Comparison of ENCODE assay signal across 8 cellular contexts in genomic region chr17:81095608-81095888, GRCh38.
DNase-seq lines count a peak whose midpoint lies in the region; ATAC-seq and TF ChIP-seq lines count a peak whose summit lies in the region.

No MANE protein-coding gene starts in this region.

- no peak for ATAC-seq in activated naive CD8-positive, alpha-beta T cell treated with anti-CD3 and anti-CD28 coated beads, Interleukin-2, amount 50 U/mL, for 24 hours
- ATAC-seq in GM21825 (IDR thresholded peaks at IDR 0.05; ENCODE audit: unreplicated experiment) (no peak), GM18505 (IDR thresholded peaks at IDR 0.05; ENCODE audit: unreplicated experiment) (no peak), HG02840 (IDR thresholded peaks at IDR 0.05; ENCODE audit: low FRiP score, unreplicated experiment) (no peak)

- no peaks in the 10 kb centered on the region for H3K9me3 Mint-ChIP-seq in activated CD4-positive, alpha-beta T cell treated with anti-CD3 and anti-CD28 coated beads, Interleukin-2, amount 10 ng/mL, durations not matched to agents 7 days and 5 days
- no peaks in the 10 kb centered on the region for H3K9me3 Mint-ChIP-seq in activated naive CD8-positive, alpha-beta T cell treated with anti-CD3 and anti-CD28 coated beads, Interleukin-2, amount 50 U/mL, for 24 hours

- H3K4me1 Mint-ChIP-seq in activated CD4-positive, alpha-beta T cell treated with anti-CD3 and anti-CD28 coated beads, Interleukin-2, amount 10 ng/mL, durations not matched to agents 7 days and 5 days: peaks cover 33% of the 10 kb centered on the region
- H3K4me1 Mint-ChIP-seq in activated naive CD8-positive, alpha-beta T cell treated with anti-CD3 and anti-CD28 coated beads, Interleukin-2, amount 50 U/mL, for 24 hours: peaks cover 41% of the 10 kb centered on the region

- no peak overlapping the region for H3K4me3 ChIP-seq in thymus (ENCODE audit: low read length)

- CTCF ChIA-PET in activated CD4-positive, alpha-beta T cell treated with anti-CD3 and anti-CD28 coated beads, Interleukin-2, amount 10 ng/mL, durations not matched to agents 7 days and 5 days (lab: Charles Lee): interaction anchor here (1.0 to 1.4 kb wide), 2 partner anchors 72 to 103 kb away, joined by 3 to 4 read pairs; no protein-coding TSS in a partner anchor

- no peak for DNase-seq in activated CD4-positive, alpha-beta T cell treated with anti-CD3 and anti-CD28 coated beads, Interleukin-2, amount 10 ng/mL, durations not matched to agents 7 days and 5 days
- no peak for DNase-seq in activated CD4-positive, alpha-beta T cell treated with anti-CD3 and anti-CD28 coated beads for 48 hours
- no peak for DNase-seq in activated naive CD8-positive, alpha-beta T cell treated with anti-CD3 and anti-CD28 coated beads, Interleukin-2, amount 50 U/mL, for 24 hours
- DNase-seq in left kidney (ENCODE audit: low read depth, low spot score): peak; percentile 25

- H3K9me3 ChIP-seq in thymus (ENCODE audit: control insufficient read depth): no peaks in the 10 kb centered on the region

- no peaks in the 10 kb centered on the region for H3K27me3 Mint-ChIP-seq in activated CD4-positive, alpha-beta T cell treated with anti-CD3 and anti-CD28 coated beads, Interleukin-2, amount 10 ng/mL, durations not matched to agents 7 days and 5 days
- peaks cover 2% of the 10 kb centered on the region for H3K27me3 Mint-ChIP-seq in activated naive CD8-positive, alpha-beta T cell treated with anti-CD3 and anti-CD28 coated beads, Interleukin-2, amount 50 U/mL, for 24 hours

- TF ChIP-seq POLR2A in GM18505 (IDR thresholded peaks at IDR 0.05; ENCODE audit: borderline replicate concordance, extremely low read depth, insufficient read depth, insufficient read length): no peak

- H3K36me3 Mint-ChIP-seq in activated CD4-positive, alpha-beta T cell treated with anti-CD3 and anti-CD28 coated beads, Interleukin-2, amount 10 ng/mL, durations not matched to agents 7 days and 5 days (ENCODE audit: low read depth): no peaks in the 10 kb centered on the region
- peaks cover 1% of the 10 kb centered on the region for H3K36me3 Mint-ChIP-seq in activated naive CD8-positive, alpha-beta T cell treated with anti-CD3 and anti-CD28 coated beads, Interleukin-2, amount 50 U/mL, for 24 hours (ENCODE audit: low read depth)

- H3K4me1 ChIP-seq in thymus (ENCODE audit: control insufficient read depth, insufficient read depth, low read length): no peaks in the 10 kb centered on the region

- no peaks in the 10 kb centered on the region for H3K36me3 ChIP-seq in thymus (ENCODE audit: control insufficient read depth, insufficient read depth)

- no peak overlapping the region for H3K27ac Mint-ChIP-seq in activated CD4-positive, alpha-beta T cell treated with anti-CD3 and anti-CD28 coated beads, Interleukin-2, amount 10 ng/mL, durations not matched to agents 7 days and 5 days
- H3K27ac Mint-ChIP-seq in activated naive CD8-positive, alpha-beta T cell treated with anti-CD3 and anti-CD28 coated beads, Interleukin-2, amount 50 U/mL, for 24 hours: peak overlapping the region; percentile 35

- POLR2A ChIA-PET in activated CD4-positive, alpha-beta T cell treated with anti-CD3 and anti-CD28 coated beads, Interleukin-2, amount 10 ng/mL, durations not matched to agents 7 days and 5 days (lab: Charles Lee): no interaction called here

- 71% methylated on average over 9 of the region's 9 CpGs for WGBS in thymus

- H3K4me3 Mint-ChIP-seq in activated CD4-positive, alpha-beta T cell treated with anti-CD3 and anti-CD28 coated beads, Interleukin-2, amount 10 ng/mL, durations not matched to agents 7 days and 5 days: peak overlapping the region; percentile 38
- H3K4me3 Mint-ChIP-seq in activated naive CD8-positive, alpha-beta T cell treated with anti-CD3 and anti-CD28 coated beads, Interleukin-2, amount 50 U/mL, for 24 hours: peak overlapping the region; percentile 42

- no peaks in the 10 kb centered on the region for H3K27me3 ChIP-seq in thymus (ENCODE audit: control insufficient read depth, insufficient read depth)

- H3K27ac ChIP-seq in thymus (ENCODE audit: low read depth): peak overlapping the region; percentile 9
